In the genomic region with DNA sequence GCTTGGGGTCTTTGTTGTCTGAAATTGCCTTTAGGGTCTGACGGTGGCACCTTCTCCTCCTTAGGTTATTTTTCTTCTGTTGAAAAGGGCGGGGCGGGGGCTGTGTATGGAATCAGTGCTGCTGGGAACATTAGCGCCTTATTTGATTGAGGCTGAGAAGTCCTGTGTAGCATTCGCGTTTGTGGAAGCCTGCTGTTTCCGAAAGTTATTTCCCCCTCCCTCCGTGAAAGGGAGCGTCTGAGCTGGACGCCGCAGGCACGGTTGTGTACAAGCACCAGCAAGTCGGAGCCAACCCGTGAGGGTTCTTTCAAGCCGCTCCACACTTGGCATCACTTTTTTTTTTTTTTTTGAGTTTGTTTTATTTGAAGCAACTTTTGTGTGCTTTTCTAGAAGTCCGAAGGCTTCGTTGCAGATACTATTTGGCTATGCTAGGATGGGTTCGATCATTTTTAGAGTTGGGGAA, we compare ENCODE assay signal across 8 cellular contexts. TPM values are rescaled to one million over a fixed set of nuclear protein-coding genes. Genes with fewer than 3 reads are reported as not detected.
DNase-seq lines count a peak whose midpoint lies in the region; ATAC-seq and TF ChIP-seq lines count a peak whose summit lies in the region.

No MANE protein-coding gene starts in this region.

- no peak for TF ChIP-seq EP300 in sigmoid colon (IDR thresholded peaks at IDR 0.05)

- H3K36me3 ChIP-seq in sigmoid colon = no peaks in the 10 kb centered on the region

- peaks cover 0 to 12% (median 8%) of the 10 kb centered on the region in 4 donors for H3K4me1 ChIP-seq in sigmoid colon

- TF ChIP-seq POLR2A in sigmoid colon (IDR thresholded peaks at IDR 0.05) = no peak

- H3K27ac ChIP-seq in adipose tissue (ENCODE audit: low read depth, low read length) (peak overlapping the region; percentile 55), sigmoid colon (peak overlapping the region; percentile 90 to 92 (median 91))

- DNase-seq in AG09309 (ENCODE audit: low read depth) (no peak), HuH-7 (ENCODE audit: low spot score) (peak; percentile 28), SW 1271 (lab: John Stamatoyannopoulos, UW) (peak; percentile 19 to 67), hepatic stellate cell (ENCODE audit: low spot score) (peak; percentile 43), sigmoid colon (peak; percentile 74), inferior parietal cortex (ENCODE audit: extremely low spot score) (no peak)

- intact Hi-C loops in sigmoid colon (cut with DNase I) = loop anchor here (5.0 kb wide), 4 partner anchors 38 to 138 kb away; a partner anchor contains a TSS

- peak; percentile 9 for ATAC-seq in GM19324 (IDR thresholded peaks at IDR 0.05; ENCODE audit: low FRiP score, unreplicated experiment)

- H3K9me3 ChIP-seq in sigmoid colon = no peaks in the 10 kb centered on the region

- peak overlapping the region; percentile 56 for H3K4me3 ChIP-seq in AG09309 (ENCODE audit: control insufficient read depth, low read depth, low read length)
- peak overlapping the region; percentile 85 to 87 (median 86) for H3K4me3 ChIP-seq in sigmoid colon

- TF ChIP-seq CTCF in AG09309 (IDR thresholded peaks at IDR 0.05; ENCODE audit: control insufficient read depth, insufficient read depth, low read depth, low read length, missing control alignments) = no peak
- no peak for TF ChIP-seq CTCF in sigmoid colon (IDR thresholded peaks at IDR 0.05)

- WGBS in adipose tissue, 3 donors = 0 to 1% (median 0%) methylated on average over 18 of the region's 18 CpGs
- WGBS in sigmoid colon, 2 donors = 1% methylated on average over 18 of the region's 18 CpGs

- no peaks in the 10 kb centered on the region for H3K27me3 ChIP-seq in sigmoid colon

RNA-seq across cellular contexts. Expression of a gene that starts 1.1 kb away (rescaled TPM):
- polyA plus RNA-seq in adipose tissue (10 to 100 TPM; 25.3 to 39.6 (median 32.3) TPM), sigmoid colon (10 to 100 TPM; 25.8 to 66.9 (median 45.1) TPM)
- total RNA-seq in sigmoid colon = 10 to 100 TPM; 40.7 to 70.6 (median 56.2) TPM

Comparison
In these comparisons a context has a peak if more than half of its experiments do, and no peak if none do; other contexts are left out.
1. DNase-seq: peak in HuH-7 (single experiment), SW 1271 (2 of 2), hepatic stellate cell (single experiment) and sigmoid colon (single experiment); none in AG09309 (single experiment) and inferior parietal cortex (single experiment).